In genomic region chr18:3950668-3951413, GRCh38 we compare ENCODE assay signal across 1 cellular context.
TF ChIP-seq lines count a peak whose summit lies in the region.

No MANE protein-coding gene starts in this region.

TF ChIP-seq in K562, 482 proteins besides CTCF, POLR2A, EP300 and RAD21 (continued from another document):
- TF ChIP-seq ATF6 (CRISPR knock-in tag; IDR thresholded peaks at IDR 0.05), result no peak
- peak; percentile 87 for TF ChIP-seq ZNF316 (IDR thresholded peaks at IDR 0.05)
- no peak for TF ChIP-seq ZNF263 (CRISPR knock-in tag; IDR thresholded peaks at IDR 0.05; ENCODE audit: borderline replicate concordance)
- TF ChIP-seq ZNF407 (IDR thresholded peaks at IDR 0.05; ENCODE audit: low read depth), result no peak
- no peak for TF ChIP-seq ZKSCAN3 (CRISPR knock-in tag; IDR thresholded peaks at IDR 0.05)
- TF ChIP-seq MYNN (IDR thresholded peaks at IDR 0.05), result no peak
- no peak for TF ChIP-seq MYNN (CRISPR knock-in tag; IDR thresholded peaks at IDR 0.05)
- TF ChIP-seq ZBTB9 (CRISPR knock-in tag; IDR thresholded peaks at IDR 0.05), result no peak
- TF ChIP-seq FOS (IDR thresholded peaks at IDR 0.05; ENCODE audit: extremely low read depth, insufficient read length), result no peak
- TF ChIP-seq CSDE1 (IDR thresholded peaks at IDR 0.05), result no peak
- TF ChIP-seq E2F6 (IDR thresholded peaks at IDR 0.05; ENCODE audit: borderline replicate concordance in 1 of 2, extremely low read depth in 1 of 2, insufficient read depth in 1 of 2, insufficient read length in 1 of 2, low read depth in 1 of 2, low read length in 1 of 2, poor library complexity in 1 of 2, severe bottlenecking in 1 of 2), result no peak
- TF ChIP-seq MAFF (IDR thresholded peaks at IDR 0.05; ENCODE audit: low read length), result peak; percentile 81
- TF ChIP-seq CBFA2T2 (conservative IDR thresholded peaks at IDR 0.05), result no peak
- TF ChIP-seq NR0B1 (IDR thresholded peaks at IDR 0.05; ENCODE audit: partially characterized antibody), result no peak
- TF ChIP-seq ZBTB40 (IDR thresholded peaks at IDR 0.05), result no peak
- no peak for TF ChIP-seq ZBTB40 (CRISPR knock-in tag; IDR thresholded peaks at IDR 0.05)
- no peak for TF ChIP-seq E2F8 (IDR thresholded peaks at IDR 0.05; ENCODE audit: low read depth, partially characterized antibody)
- no peak for TF ChIP-seq EZH2 (IDR thresholded peaks at IDR 0.05; ENCODE audit: borderline replicate concordance, low read depth, low read length)
TF ChIP-seq in K562: peak in this region for 5.
